10 cellular contexts compared by ENCODE assay signal in genomic region chr10:102814873-102815661, GRCh38. TPM values are rescaled to one million over a fixed set of nuclear protein-coding genes. Genes with fewer than 3 reads are reported as not detected.
DNase-seq lines count a peak whose midpoint lies in the region; TF ChIP-seq lines count a peak whose summit lies in the region.
"Had no signal": no experiment of that assay in that cellular context is flagged by ENCODE, and none has a peak within 500 bp of the region (broad histone marks: within the 10 kb centered on the region; RNA-seq: fewer than 3 reads in every experiment).

No MANE protein-coding gene starts in this region.

- no peak overlapping the region for H3K23ac ChIP-seq in mesenchymal stem cell (ENCODE audit: low read length in 2 of 2)

- H3K14ac ChIP-seq in mesenchymal stem cell (ENCODE audit: low read length in 2 of 2): no peak overlapping the region

- H2BK120ac ChIP-seq in mesenchymal stem cell (ENCODE audit: low read depth, low read length): no peak overlapping the region

- H3K79me1 ChIP-seq in mesenchymal stem cell (replicated peaks; ENCODE audit: low read length, poor library complexity, severe bottlenecking): peaks cover 22% of the 10 kb centered on the region

- DNase-seq in LHCN-M2 (ENCODE audit: low read depth): peak; percentile 63
- peak in 3 of 10 donors; percentile 26 to 63 (median 37) for DNase-seq in dorsolateral prefrontal cortex
- DNase-seq in mesenchymal stem cell: peak; percentile 72
- peak; percentile 75 to 82 for DNase-seq in thyroid gland
- DNase-seq in NCI-H128 (lab: John Stamatoyannopoulos, UW; ENCODE audit: unreplicated experiment): no peak
- no peak for DNase-seq in effector CD8-positive, alpha-beta T cell (lab: John Stamatoyannopoulos, UW)
- no peak for DNase-seq in MG63
- no peak for DNase-seq in DMS53 treated with DMSO at 0.1 percent for 48 hours (lab: John Stamatoyannopoulos, UW; ENCODE audit: unreplicated experiment)
- DNase-seq: T1000 had no signal

- H2BK5ac ChIP-seq in mesenchymal stem cell (ENCODE audit: low read depth, low read length, poor library complexity, severe bottlenecking): no peak overlapping the region

- H3K4me3 ChIP-seq in dorsolateral prefrontal cortex: peak overlapping the region in 2 of 59 donors; percentile 1 to 5
- no peak overlapping the region for H3K4me3 ChIP-seq in mesenchymal stem cell (ENCODE audit: insufficient read depth in 1 of 2, low read depth in 1 of 2, low read length in 2 of 2)
- H3K4me3 ChIP-seq in thyroid gland (replicated peaks in 1 of 3): no peak overlapping the region
- no peak overlapping the region for H3K4me3 ChIP-seq in MG63

- H3K4me1 ChIP-seq in mesenchymal stem cell (ENCODE audit: control insufficient read depth, insufficient read depth, low read depth, low read length) (peaks cover 24% of the 10 kb centered on the region), thyroid gland (peaks cover 38 to 80% of the 10 kb centered on the region in 2 donors)

- no peaks in the 10 kb centered on the region for H3K9me3 ChIP-seq in mesenchymal stem cell (ENCODE audit: control insufficient read depth, low read length)
- H3K9me3 ChIP-seq in thyroid gland: no peaks in the 10 kb centered on the region
- no peaks in the 10 kb centered on the region for H3K9me3 ChIP-seq in MG63

- H3K27ac ChIP-seq in dorsolateral prefrontal cortex (peak overlapping the region in 58 of 59 donors; percentile 13 to 93 (median 84)), mesenchymal stem cell (ENCODE audit: low read length, poor library complexity, severe bottlenecking) (no peak overlapping the region), thyroid gland (peak overlapping the region; percentile 77 to 88 (median 78))

- no peak overlapping the region for H2AFZ ChIP-seq in mesenchymal stem cell (ENCODE audit: low read depth, low read length)

- peak overlapping the region; percentile 83 for H2BK15ac ChIP-seq in mesenchymal stem cell (ENCODE audit: low read depth, poor library complexity, severe bottlenecking)

- no peaks in the 10 kb centered on the region for H3K27me3 ChIP-seq in dorsolateral prefrontal cortex
- H3K27me3 ChIP-seq in mesenchymal stem cell (ENCODE audit: control insufficient read depth in 1 of 2, insufficient read depth in 1 of 2, low read length in 2 of 2): no peaks in the 10 kb centered on the region
- H3K27me3 ChIP-seq in thyroid gland: no peaks in the 10 kb centered on the region
- H3K27me3 ChIP-seq in MG63: no peaks in the 10 kb centered on the region

- no peak overlapping the region for H2AK5ac ChIP-seq in mesenchymal stem cell (ENCODE audit: low read length, severe bottlenecking)

- peak in 1 of 2 donors; percentile 3 for TF ChIP-seq POLR2A in thyroid gland (IDR thresholded peaks at IDR 0.05)

- peak overlapping the region; percentile 90 for H3K9ac ChIP-seq in mesenchymal stem cell (ENCODE audit: low read length)

- H4K8ac ChIP-seq in mesenchymal stem cell (ENCODE audit: low read length): peak overlapping the region; percentile 1

- TF ChIP-seq CTCF in dorsolateral prefrontal cortex (IDR thresholded peaks at IDR 0.05 in 54 of 56, conservative IDR thresholded peaks at IDR 0.05 in 2 of 56; ENCODE audit: low read depth in 1 of 56, partially characterized antibody in 56 of 56) (no peak), thyroid gland (IDR thresholded peaks at IDR 0.05) (no peak)

- H3K4ac ChIP-seq in mesenchymal stem cell (ENCODE audit: low read depth in 1 of 2, low read length in 2 of 2): peak overlapping the region in 1 of 2 experiments; percentile 22

- intact Hi-C loops in dorsolateral prefrontal cortex (cut with DNase I): no loop called here
- intact Hi-C loops in thyroid gland (cut with DNase I): loop anchor here (10.0 kb wide), 1 partner anchor 70 kb away; the partner anchor contains the start of gene WBP1L

- H3K18ac ChIP-seq in mesenchymal stem cell (ENCODE audit: low read depth in 1 of 2, low read length in 2 of 2): peak overlapping the region; percentile 25 to 40

- H3K36me3 ChIP-seq in mesenchymal stem cell (ENCODE audit: control insufficient read depth in 1 of 2, insufficient read depth in 2 of 2, low read depth in 1 of 2, low read length in 2 of 2) (peaks cover 41 to 49% of the 10 kb centered on the region in 2 experiments), thyroid gland (peaks cover 42 to 43% of the 10 kb centered on the region in 2 donors), MG63 (peaks cover 5% of the 10 kb centered on the region; the same call in 1 of the 2 replicates)

- H2BK12ac ChIP-seq in mesenchymal stem cell (ENCODE audit: low read length in 2 of 2): no peak overlapping the region

- no peak overlapping the region for H3K4me2 ChIP-seq in mesenchymal stem cell (ENCODE audit: low read length, poor library complexity, severe bottlenecking)

- H4K91ac ChIP-seq in mesenchymal stem cell (ENCODE audit: low read length): no peak overlapping the region

- 88% methylated on average over 23 of the region's 23 CpGs for WGBS in mesenchymal stem cell
- WGBS in thyroid gland, 2 donors: 78 to 79% methylated on average over 19 to 23 of the region's 23 CpGs

RNA-seq across cellular contexts. Expression of gene CYP17A1, which starts 22.1 kb away (rescaled TPM):
- not detected in 2 replicates for total RNA-seq in LHCN-M2 (2014; rRNA removed)
- polyA plus RNA-seq in LHCN-M2 (2012): not detected
- 1 to 10 TPM in 2 of 120 experiments, not detected in 118; 3.8 to 4.8 TPM for total RNA-seq in dorsolateral prefrontal cortex
- polyA plus RNA-seq in mesenchymal stem cell (2013, experiment 1 of 2): not detected
- not detected for polyA plus RNA-seq in mesenchymal stem cell (2013, experiment 2 of 2)
- total RNA-seq in thyroid gland: 10 to 100 TPM in 3 of 4 donors, 1 to 10 TPM in 1; 4.0 to 29.1 (median 15.9) TPM
- not detected in 2 replicates for total RNA-seq in MG63 (2014; rRNA removed; shearing (Covaris generic); ENCODE audit: low replicate concordance)

RNA-seq across cellular contexts. Expression of gene BORCS7, which starts 39.0 kb away (rescaled TPM):
- total RNA-seq in LHCN-M2 (2014; rRNA removed) (23.4 and 31.3 TPM in 2 replicates), dorsolateral prefrontal cortex (10 to 100 TPM; 13.2 to 36.5 (median 22.8) TPM), thyroid gland (100 to 1,000 TPM in 2 of 4 donors, 10 to 100 TPM in 2; 77.4 to 134 (median 93.8) TPM)
- 14.4 TPM for polyA plus RNA-seq in LHCN-M2 (2012)
- polyA plus RNA-seq in mesenchymal stem cell (2013, experiment 1 of 2): 17.4 TPM
- 18.1 TPM for polyA plus RNA-seq in mesenchymal stem cell (2013, experiment 2 of 2)
- total RNA-seq in MG63 (2014; rRNA removed; shearing (Covaris generic); ENCODE audit: low replicate concordance): 26.3 and 43.9 TPM in 2 replicates

RNA-seq across cellular contexts. Expression of gene AS3MT, which starts 54.2 kb away (rescaled TPM):
- total RNA-seq in LHCN-M2 (2014; rRNA removed): 7.7 and 9.3 TPM in 2 replicates
- polyA plus RNA-seq in LHCN-M2 (2012): 8.7 TPM
- 1 to 10 TPM in 107 of 120 experiments, under 1 TPM in 7, not detected in 6; 0.32 to 9.6 (median 4.0) TPM for total RNA-seq in dorsolateral prefrontal cortex
- polyA plus RNA-seq in mesenchymal stem cell (2013, experiment 1 of 2): 2.8 TPM
- 2.6 TPM for polyA plus RNA-seq in mesenchymal stem cell (2013, experiment 2 of 2)
- total RNA-seq in thyroid gland: 10 to 100 TPM in 2 of 4 donors, 1 to 10 TPM in 2; 9.8 to 19.2 (median 13.5) TPM
- total RNA-seq in MG63 (2014; rRNA removed; shearing (Covaris generic); ENCODE audit: low replicate concordance): 0.17 and 1.7 TPM in 2 replicates
- polyA plus RNA-seq: IgD-negative memory B cell had no signal

Comparison
In these comparisons a context has a peak if more than half of its experiments do, and no peak if none do; other contexts are left out.
1. DNase-seq: peak in LHCN-M2 (single experiment), mesenchymal stem cell (single experiment) and thyroid gland (2 of 2); none in NCI-H128 (single experiment), effector CD8-positive, alpha-beta T cell (single experiment), MG63 (single experiment) and DMS53 treated with DMSO at 0.1 percent for 48 hours (single experiment).